ENCODE assay signal across 8 cellular contexts in the genomic region with DNA sequence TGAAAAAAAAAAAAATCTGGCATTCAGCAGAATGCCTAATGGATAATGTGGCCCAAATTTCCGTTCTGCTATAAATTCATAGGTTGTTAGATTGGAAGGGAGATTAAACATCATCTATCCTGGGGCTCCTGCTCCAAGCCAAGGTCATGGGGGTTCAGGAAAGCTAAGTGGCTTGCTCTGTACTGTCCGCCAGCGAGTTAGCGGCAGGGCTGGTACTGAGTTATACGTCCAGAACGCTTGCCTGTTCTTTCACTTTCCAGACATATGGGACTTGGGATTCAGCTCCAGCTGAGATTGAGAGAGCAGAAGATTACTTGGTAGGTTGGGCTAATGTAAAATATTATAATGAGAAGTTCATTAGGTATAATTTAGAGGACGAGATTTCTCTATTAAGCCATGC. TPM values are rescaled to one million over a fixed set of nuclear protein-coding genes. Genes with fewer than 3 reads are reported as not detected.
A peak's percentile ranks its signal among the peaks of the same experiment; 100 is the strongest.
DNase-seq lines count a peak whose midpoint lies in the region; TF ChIP-seq lines count a peak whose summit lies in the region.

No MANE protein-coding gene starts in this region.

- CTCF ChIA-PET in BJ (lab: Yijun Ruan, JAX): interaction anchor here (0.7 to 3.8 kb wide), 9 partner anchors 8 to 303 kb away, joined by 3 to 23 read pairs (median 7); partner anchors contain the start of gene TSPYL1

- H3K36me3 ChIP-seq in BJ (ENCODE audit: control insufficient read depth, insufficient read depth, low read length): no peaks in the 10 kb centered on the region; the same call in 1 of the 2 replicates
- H3K36me3 ChIP-seq in H7 (replicated peaks; ENCODE audit: control insufficient read depth, insufficient read depth, low read length): no peaks in the 10 kb centered on the region
- no peaks in the 10 kb centered on the region for H3K36me3 ChIP-seq in mucosa of stomach (ENCODE audit: control insufficient read depth, insufficient read depth, low read length)

- H3K4me3 ChIP-seq in BJ (ENCODE audit: low read depth, low read length) (peak overlapping the region; percentile 69), H7 (ENCODE audit: insufficient read depth, low read depth, low read length) (peak overlapping the region; percentile 91), mucosa of stomach (ENCODE audit: low read length) (peak overlapping the region; percentile 82)

- no peak for TF ChIP-seq CTCF in BJ (IDR thresholded peaks at IDR 0.05; ENCODE audit: insufficient read depth, low read depth, low read length)

- H3K27me3 ChIP-seq in BJ (ENCODE audit: control insufficient read depth, insufficient read depth, low read length) (no peaks in the 10 kb centered on the region), H7 (ENCODE audit: control insufficient read depth, insufficient read depth, low read length) (no peaks in the 10 kb centered on the region; the same call in 1 of the 2 replicates), mucosa of stomach (ENCODE audit: control insufficient read depth, insufficient read depth, low read length) (no peaks in the 10 kb centered on the region)

- H3K4me1 ChIP-seq in mucosa of stomach (ENCODE audit: control insufficient read depth, insufficient read depth, low read length): no peaks in the 10 kb centered on the region

- no peaks in the 10 kb centered on the region for H3K9me3 ChIP-seq in mucosa of stomach (ENCODE audit: control insufficient read depth, low read length)

- no peak for DNase-seq in BJ (ENCODE audit: low read depth)
- peak; percentile 37 for DNase-seq in H7
- peak; percentile 39 for DNase-seq in SK-MEL-5 (ENCODE audit: low read depth, low spot score)
- peak; percentile 38 for DNase-seq in epidermal melanocyte (ENCODE audit: insufficient read length, low spot score)
- no peak for DNase-seq in putamen (ENCODE audit: low spot score)
- no peak for DNase-seq in NCI-H128 (lab: John Stamatoyannopoulos, UW; ENCODE audit: unreplicated experiment)
- no peak for DNase-seq in globus pallidus (ENCODE audit: low spot score)

- in situ Hi-C loops in SK-MEL-5 (cut with HindIII; ENCODE audit: low pct_unique_long_range_greater_than_20kb, low sequenced_read_pairs): no loop called here

- H3K9ac ChIP-seq in mucosa of stomach (ENCODE audit: low read length): peak overlapping the region; percentile 97

- POLR2A ChIA-PET in BJ (lab: Charles Lee): no interaction called here

RNA-seq across cellular contexts. Expression of gene RWDD1, which starts 0.9 kb away (rescaled TPM):
- polyA plus RNA-seq in BJ (2011; rRNA removed): 22.5 and 44.3 TPM in 2 replicates
- polyA minus RNA-seq in BJ (2011; rRNA and poly(A)+ RNA removed): 6.1 and 9.6 TPM in 2 replicates
- total RNA-seq in H7 (2014; rRNA removed; shearing (Covaris generic)): 31.4 and 36.4 TPM in 2 replicates
- total RNA-seq in SK-MEL-5 (2014; rRNA removed; shearing (Covaris generic)): 53.8 and 57.2 TPM in 2 replicates
- polyA plus RNA-seq in SK-MEL-5 (2015; cell fraction: cytosol; rRNA removed): 23.2 and 23.4 TPM in 2 replicates
- polyA plus RNA-seq in SK-MEL-5 (2015; cell fraction: nucleus; rRNA removed): 5.6 and 6.6 TPM in 2 replicates

RNA-seq across cellular contexts. Expression of gene CALHM4, which starts 18.6 kb away (rescaled TPM):
- polyA plus RNA-seq in BJ (2011; rRNA removed): not detected in 2 replicates
- 0.14 TPM in 1 of 2 replicates, not detected in the other for polyA minus RNA-seq in BJ (2011; rRNA and poly(A)+ RNA removed)
- total RNA-seq in H7 (2014; rRNA removed; shearing (Covaris generic)): not detected in 2 replicates
- total RNA-seq in SK-MEL-5 (2014; rRNA removed; shearing (Covaris generic)): 0.16 TPM in 1 of 2 replicates, not detected in the other
- polyA plus RNA-seq in SK-MEL-5 (2015; cell fraction: cytosol; rRNA removed): not detected in 2 replicates
- not detected in 2 replicates for polyA plus RNA-seq in SK-MEL-5 (2015; cell fraction: nucleus; rRNA removed)

RNA-seq across cellular contexts. Expression of gene TRAPPC3L, which starts 26.7 kb away (rescaled TPM):
- 0.04 and 0.17 TPM in 2 replicates for polyA plus RNA-seq in BJ (2011; rRNA removed)
- polyA minus RNA-seq in BJ (2011; rRNA and poly(A)+ RNA removed): not detected in 2 replicates
- total RNA-seq in H7 (2014; rRNA removed; shearing (Covaris generic)): not detected in 2 replicates
- total RNA-seq in SK-MEL-5 (2014; rRNA removed; shearing (Covaris generic)): 0.21 TPM in 1 of 2 replicates, not detected in the other
- polyA plus RNA-seq in SK-MEL-5 (2015; cell fraction: cytosol; rRNA removed): 0.13 TPM in 1 of 2 replicates, not detected in the other
- polyA plus RNA-seq in SK-MEL-5 (2015; cell fraction: nucleus; rRNA removed): not detected in 2 replicates

RNA-seq across cellular contexts. Expression of gene RSPH4A, which starts 44.1 kb away (rescaled TPM):
- polyA plus RNA-seq in BJ (2011; rRNA removed): 0.09 and 0.13 TPM in 2 replicates
- polyA minus RNA-seq in BJ (2011; rRNA and poly(A)+ RNA removed): 0.26 TPM in 1 of 2 replicates, not detected in the other
- 0.03 TPM in 1 of 2 replicates, not detected in the other for total RNA-seq in H7 (2014; rRNA removed; shearing (Covaris generic))
- total RNA-seq in SK-MEL-5 (2014; rRNA removed; shearing (Covaris generic)): 0.21 TPM in 1 of 2 replicates, not detected in the other
- polyA plus RNA-seq in SK-MEL-5 (2015; cell fraction: cytosol; rRNA removed): not detected in 2 replicates
- polyA plus RNA-seq in SK-MEL-5 (2015; cell fraction: nucleus; rRNA removed): 0.95 TPM in 1 of 2 replicates, not detected in the other

Comparison
In these comparisons a context has a peak if more than half of its experiments do, and no peak if none do; other contexts are left out.
1. DNase-seq: peak in H7 (single experiment), SK-MEL-5 (single experiment) and epidermal melanocyte (single experiment); none in BJ (single experiment), putamen (single experiment), NCI-H128 (single experiment) and globus pallidus (single experiment).
2. Peak in every context shown above with its lines, with median percentiles within 50 percentile points of each other: H3K4me3 ChIP-seq.